Comparison of ENCODE assay signal across 3 cellular contexts in genomic region chr9:107333363-107333762, GRCh38.
TF ChIP-seq lines count a peak whose summit lies in the region.

No MANE protein-coding gene starts in this region.

TF ChIP-seq in A549, 52 proteins besides CTCF, POLR2A, EP300 and RAD21:
- TF ChIP-seq ZNF302 (CRISPR knock-in tag; IDR thresholded peaks at IDR 0.05) = no peak
- TF ChIP-seq FOSB (CRISPR knock-in tag; IDR thresholded peaks at IDR 0.05) = peak; percentile 5; the same call in 1 of the 2 replicates

TF ChIP-seq in HCT116, 20 proteins besides CTCF, POLR2A, EP300 and RAD21:
- TF ChIP-seq REST (IDR thresholded peaks at IDR 0.05; ENCODE audit: low read depth) = no peak
- TF ChIP-seq CBX3 (IDR thresholded peaks at IDR 0.05; ENCODE audit: low read depth) = no peak
- no peak for TF ChIP-seq TCF7L2 (IDR thresholded peaks at IDR 0.05; ENCODE audit: borderline replicate concordance, extremely low read depth, insufficient read depth, insufficient read length)
- TF ChIP-seq POLR2AphosphoS5 (IDR thresholded peaks at IDR 0.05; ENCODE audit: low read depth, low read length) = peak; percentile 50
- TF ChIP-seq JUND (IDR thresholded peaks at IDR 0.05) = no peak
- no peak for TF ChIP-seq CEBPB (IDR thresholded peaks at IDR 0.05; ENCODE audit: low read depth)

TF ChIP-seq in H1, 55 proteins besides CTCF, POLR2A, EP300 and RAD21:
- TF ChIP-seq RBBP5 (IDR thresholded peaks at IDR 0.05; ENCODE audit: borderline replicate concordance, low read depth, low read length) (no peak), POLR2AphosphoS5 (IDR thresholded peaks at IDR 0.05; ENCODE audit: low read depth, low read length) (peak; percentile 82; the same call in 1 of the 2 replicates)
TF ChIP-seq in H1: peak in this region for 1.
